Comparison of ENCODE assay signal across 26 cellular contexts in genomic region chr5:72855821-72856220, GRCh38.
"Had no signal": no experiment of that assay in that cellular context is flagged by ENCODE, and none has a peak within 500 bp of the region (broad histone marks: within the 10 kb centered on the region; RNA-seq: fewer than 3 reads in every experiment).

No MANE protein-coding gene starts in this region.

- H3K4me3 ChIP-seq: breast epithelium, heart right ventricle, prostate gland, tibial artery had no signal

- H3K4me1 Mint-ChIP-seq: endodermal cell had no signal

- H3K27ac Mint-ChIP-seq: activated CD4-positive, alpha-beta memory T cell treated with anti-CD3 and anti-CD28 coated beads, Interleukin-2, amount 10 ng/mL, durations not matched to agents 7 days and 5 days; activated CD4-positive, alpha-beta T cell treated with anti-CD3 and anti-CD28 coated beads, Interleukin-2, amount 10 ng/mL, durations not matched to agents 24 days and 14 days; activated naive CD4-positive, alpha-beta T cell treated with anti-CD3 and anti-CD28 coated beads, Interleukin-2, amount 50 U/mL, for 72 hours; activated T-helper 1 cell treated with anti-CD3 and anti-CD28 coated beads, Interleukin-12 subunit alpha, Interleukin-12 subunit beta, Interleukin-2, Interleukin-4 antibody, amounts not matched to agents 30 ng/mL and 10 ng/mL and 1 ng/mL, durations not matched to agents 14 hours and 24 hours and 36 hours; endodermal cell; memory B cell; stimulated activated naive CD8-positive, alpha-beta T cell treated with anti-CD3 and anti-CD28 coated beads, Interleukin-15, Interleukin-2, amounts not matched to agents 100 ng/mL and 50 ng/mL, for 24 hours had no signal

- H3K27ac ChIP-seq: breast epithelium, epithelial cell of prostate, heart right ventricle, prostate gland, tibial artery, VCaP had no signal

- H3K27me3 ChIP-seq: breast epithelium, heart right ventricle, tibial artery had no signal

- H3K27me3 Mint-ChIP-seq: activated CD4-positive, alpha-beta memory T cell treated with anti-CD3 and anti-CD28 coated beads, Interleukin-2, amount 10 ng/mL, durations not matched to agents 7 days and 5 days; activated CD4-positive, alpha-beta T cell treated with anti-CD3 and anti-CD28 coated beads, Interleukin-2, amount 10 ng/mL, durations not matched to agents 24 days and 14 days; memory B cell; naive thymus-derived CD4-positive, alpha-beta T cell; stimulated activated naive CD8-positive, alpha-beta T cell treated with anti-CD3 and anti-CD28 coated beads, Interleukin-15, Interleukin-2, amounts not matched to agents 100 ng/mL and 50 ng/mL, for 24 hours had no signal

- H3K9me3 ChIP-seq: breast epithelium, heart right ventricle, prostate gland, tibial artery had no signal

- H3K9me3 Mint-ChIP-seq: activated CD4-positive, alpha-beta memory T cell treated with anti-CD3 and anti-CD28 coated beads, Interleukin-2, amount 10 ng/mL, durations not matched to agents 7 days and 5 days; activated CD4-positive, alpha-beta T cell treated with anti-CD3 and anti-CD28 coated beads, Interleukin-2, amount 10 ng/mL, durations not matched to agents 24 days and 14 days; activated naive CD4-positive, alpha-beta T cell treated with anti-CD3 and anti-CD28 coated beads, Interleukin-2, amount 50 U/mL, for 72 hours; activated T-helper 1 cell treated with anti-CD3 and anti-CD28 coated beads, Interleukin-12 subunit alpha, Interleukin-12 subunit beta, Interleukin-2, Interleukin-4 antibody, amounts not matched to agents 30 ng/mL and 10 ng/mL and 1 ng/mL, durations not matched to agents 14 hours and 24 hours and 36 hours; endodermal cell; memory B cell; naive thymus-derived CD4-positive, alpha-beta T cell; neural crest cell; stimulated activated naive CD8-positive, alpha-beta T cell treated with anti-CD3 and anti-CD28 coated beads, Interleukin-15, Interleukin-2, amounts not matched to agents 100 ng/mL and 50 ng/mL, for 24 hours had no signal

- DNase-seq: activated CD4-positive, alpha-beta memory T cell treated with anti-CD3 and anti-CD28 coated beads, Interleukin-2, amount 10 ng/mL, durations not matched to agents 7 days and 5 days; activated CD4-positive, alpha-beta T cell treated with anti-CD3 and anti-CD28 coated beads, Interleukin-2, amount 10 ng/mL, durations not matched to agents 24 days and 14 days; activated gamma-delta T cell treated with Interleukin-2 at 50 U/mL for 16 hours; amniotic stem cell; cerebellar nuclear complex; cortex of kidney; endodermal cell; foreskin fibroblast; heart right ventricle; islet precursor cell; left cardiac atrium; naive thymus-derived CD4-positive, alpha-beta T cell; occipital lobe; stimulated activated CD4-positive, alpha-beta T cell treated with anti-CD3 and anti-CD28 coated beads, Interleukin-4, amount 100 ng/mL, for 4 hours; substantia nigra; tibial artery had no signal

- H3K4me1 ChIP-seq: breast epithelium had no signal

- ATAC-seq: activated CD4-positive, CD25-positive, alpha-beta regulatory T cell treated with anti-CD3 and anti-CD28 coated beads, Interleukin-2, amount 50 U/mL, for 24 hours; activated naive CD4-positive, alpha-beta T cell treated with anti-CD3 and anti-CD28 coated beads, Interleukin-2, amount 50 U/mL, for 72 hours; heart right ventricle; left cardiac atrium; naive thymus-derived CD4-positive, alpha-beta T cell had no signal

- H3K36me3 ChIP-seq: breast epithelium had no signal

- H3K4me3 Mint-ChIP-seq: activated CD4-positive, alpha-beta memory T cell treated with anti-CD3 and anti-CD28 coated beads, Interleukin-2, amount 10 ng/mL, durations not matched to agents 7 days and 5 days; activated CD4-positive, alpha-beta T cell treated with anti-CD3 and anti-CD28 coated beads, Interleukin-2, amount 10 ng/mL, durations not matched to agents 24 days and 14 days; activated T-helper 1 cell treated with anti-CD3 and anti-CD28 coated beads, Interleukin-12 subunit alpha, Interleukin-12 subunit beta, Interleukin-2, Interleukin-4 antibody, amounts not matched to agents 30 ng/mL and 10 ng/mL and 1 ng/mL, durations not matched to agents 14 hours and 24 hours and 36 hours; endodermal cell; memory B cell; naive thymus-derived CD4-positive, alpha-beta T cell; neural crest cell; stimulated activated naive CD8-positive, alpha-beta T cell treated with anti-CD3 and anti-CD28 coated beads, Interleukin-15, Interleukin-2, amounts not matched to agents 100 ng/mL and 50 ng/mL, for 24 hours had no signal
